29 cellular contexts compared by ENCODE assay signal in the genomic region with DNA sequence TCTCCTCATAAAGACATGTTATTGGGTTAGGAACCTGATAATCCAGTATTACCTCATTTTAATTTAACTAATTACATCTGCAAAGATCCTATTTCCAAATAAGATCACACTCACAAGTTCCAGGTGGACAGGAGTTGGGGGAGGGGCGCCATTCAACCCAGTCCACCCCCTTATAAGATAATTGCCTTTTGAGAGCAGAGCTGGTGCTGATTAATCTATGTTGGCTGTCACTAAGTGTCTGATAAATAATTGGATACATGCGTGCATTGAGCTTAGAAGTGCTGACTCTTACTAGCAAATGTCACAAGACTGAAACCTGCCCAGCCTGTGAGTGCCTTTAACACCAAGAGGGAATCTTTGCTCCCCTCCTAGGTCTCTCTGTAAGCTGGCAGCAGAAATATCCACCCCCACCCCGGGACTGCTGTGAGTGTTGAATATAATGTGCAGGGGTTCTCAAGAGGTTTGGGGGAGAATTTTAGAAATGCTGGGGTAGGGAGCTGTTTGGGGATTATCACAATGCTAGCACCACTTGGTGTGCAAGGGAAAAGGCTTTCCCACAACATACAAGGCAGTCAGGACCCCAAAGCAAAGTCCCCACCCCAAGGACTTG.
DNase-seq lines count a peak whose midpoint lies in the region; TF ChIP-seq lines count a peak whose summit lies in the region.
"Had no signal": no experiment of that assay in that cellular context is flagged by ENCODE, and none has a peak within 500 bp of the region (broad histone marks: within the 10 kb centered on the region; RNA-seq: fewer than 3 reads in every experiment).

No MANE protein-coding gene starts in this region.

- peaks cover 28% of the 10 kb centered on the region for H3K27me3 Mint-ChIP-seq in type B pancreatic cell

- H3K9me3 Mint-ChIP-seq in type B pancreatic cell: peaks cover 10% of the 10 kb centered on the region
- H3K9me3 Mint-ChIP-seq: activated CD4-positive, alpha-beta T cell treated with anti-CD3 and anti-CD28 coated beads, Interleukin-2, amount 10 ng/mL, durations not matched to agents 24 days and 14 days; activated naive CD4-positive, alpha-beta T cell treated with anti-CD3 and anti-CD28 coated beads, Interleukin-2, amount 50 U/mL, for 24 hours; activated T-helper 1 cell treated with anti-CD3 and anti-CD28 coated beads, Interleukin-12 subunit alpha, Interleukin-12 subunit beta, Interleukin-2, Interleukin-4 antibody, amounts not matched to agents 30 ng/mL and 10 ng/mL and 1 ng/mL, durations not matched to agents 14 hours and 24 hours and 36 hours; memory B cell had no signal

- peak overlapping the region; percentile 88 for H3K27ac Mint-ChIP-seq in type B pancreatic cell
- H3K27ac Mint-ChIP-seq: activated CD4-positive, alpha-beta T cell treated with anti-CD3 and anti-CD28 coated beads, Interleukin-2, amount 10 ng/mL, durations not matched to agents 24 days and 14 days; activated naive CD4-positive, alpha-beta T cell treated with anti-CD3 and anti-CD28 coated beads, Interleukin-2, amount 50 U/mL, for 24 hours; activated T-helper 1 cell treated with anti-CD3 and anti-CD28 coated beads, Interleukin-12 subunit alpha, Interleukin-12 subunit beta, Interleukin-2, Interleukin-4 antibody, amounts not matched to agents 30 ng/mL and 10 ng/mL and 1 ng/mL, durations not matched to agents 14 hours and 24 hours and 36 hours; B cell; memory B cell; progenitor cell of endocrine pancreas; WTC11 had no signal

- H3K4me1 Mint-ChIP-seq in type B pancreatic cell (ENCODE audit: unreplicated experiment): peaks cover 7% of the 10 kb centered on the region
- H3K4me1 Mint-ChIP-seq: activated CD4-positive, alpha-beta T cell treated with anti-CD3 and anti-CD28 coated beads, Interleukin-2, amount 10 ng/mL, durations not matched to agents 24 days and 14 days; activated naive CD4-positive, alpha-beta T cell treated with anti-CD3 and anti-CD28 coated beads, Interleukin-2, amount 50 U/mL, for 24 hours; B cell; CD4-positive, alpha-beta memory T cell; memory B cell had no signal

- H3K27ac ChIP-seq in VCaP: 0 out of 2 replicates have a peak overlapping the region, but pooled peaks have one; percentile 61
- H3K27ac ChIP-seq: brain microvascular endothelial cell, stomach had no signal

- no peak overlapping the region for H3K4me3 Mint-ChIP-seq in type B pancreatic cell
- H3K4me3 Mint-ChIP-seq: activated CD4-positive, alpha-beta T cell treated with anti-CD3 and anti-CD28 coated beads, Interleukin-2, amount 10 ng/mL, durations not matched to agents 24 days and 14 days; activated naive CD4-positive, alpha-beta T cell treated with anti-CD3 and anti-CD28 coated beads, Interleukin-2, amount 50 U/mL, for 24 hours; activated T-helper 1 cell treated with anti-CD3 and anti-CD28 coated beads, Interleukin-12 subunit alpha, Interleukin-12 subunit beta, Interleukin-2, Interleukin-4 antibody, amounts not matched to agents 30 ng/mL and 10 ng/mL and 1 ng/mL, durations not matched to agents 14 hours and 24 hours and 36 hours; B cell; CD4-positive, alpha-beta memory T cell; memory B cell; WTC11 had no signal

- H3K36me3 Mint-ChIP-seq in type B pancreatic cell: no peaks in the 10 kb centered on the region
- H3K36me3 Mint-ChIP-seq: activated naive CD4-positive, alpha-beta T cell treated with anti-CD3 and anti-CD28 coated beads, Interleukin-2, amount 50 U/mL, for 24 hours; CD4-positive, alpha-beta memory T cell; memory B cell; WTC11 had no signal

- DNase-seq in activated CD8-positive, alpha-beta memory T cell treated with anti-CD3 and anti-CD28 coated beads for 24 hours: peak; percentile 30
- DNase-seq in activated CD8-positive, alpha-beta memory T cell treated with anti-CD3 and anti-CD28 coated beads, Interleukin-2, amount 50 U/mL, for 48 hours: no peak
- DNase-seq in islet precursor cell (peak; percentile 22), type B pancreatic cell (ENCODE audit: extremely low spot score, unreplicated experiment) (peak; percentile 43), SW480 (ENCODE audit: low spot score) (no peak), DMS 273 (lab: John Stamatoyannopoulos, UW; ENCODE audit: unreplicated experiment) (no peak), midbrain (lab: John Stamatoyannopoulos, UW) (no peak)
- DNase-seq: ACHN; activated CD4-positive, alpha-beta T cell treated with anti-CD3 and anti-CD28 coated beads, Interleukin-2, amount 10 ng/mL, durations not matched to agents 24 days and 14 days; amniotic stem cell; brain microvascular endothelial cell; CD4-positive, alpha-beta memory T cell; EL; GOT3; IMR-90; left colon; NCI-H187; SHP77 treated with DMSO at 0.1 percent for 48 hours; stimulated activated CD4-positive, alpha-beta T cell treated with anti-CD3 and anti-CD28 coated beads, Interleukin-12 subunit alpha, Interleukin-12 subunit beta, amount 100 ng/mL, for 4 hours; stimulated activated CD4-positive, alpha-beta T cell treated with anti-CD3 and anti-CD28 coated beads, Interleukin-4, amount 100 ng/mL, for 1 hour; stomach; SW 1271 had no signal

- no peak for TF ChIP-seq CTCF in VCaP (conservative IDR thresholded peaks at IDR 0.05)
- no peak for TF ChIP-seq CTCF in type B pancreatic cell (conservative IDR thresholded peaks at IDR 0.05)

Comparison
In these comparisons a context has a peak if more than half of its experiments do, and no peak if none do; other contexts are left out.
1. DNase-seq: peak in activated CD8-positive, alpha-beta memory T cell treated with anti-CD3 and anti-CD28 coated beads for 24 hours (single experiment), islet precursor cell (single experiment) and type B pancreatic cell (single experiment); none in activated CD8-positive, alpha-beta memory T cell treated with anti-CD3 and anti-CD28 coated beads, Interleukin-2, amount 50 U/mL, for 48 hours (single experiment), SW480 (single experiment), DMS 273 (single experiment) and midbrain (single experiment).